ENCODE assay signal across 20 cellular contexts in genomic region chr14:37013116-37013515, GRCh38.
DNase-seq lines count a peak whose midpoint lies in the region; ATAC-seq, FAIRE-seq and TF ChIP-seq lines count a peak whose summit lies in the region.
"Had no signal": no experiment of that assay in that cellular context is flagged by ENCODE, and none has a peak within 500 bp of the region (broad histone marks: within the 10 kb centered on the region; RNA-seq: fewer than 3 reads in every experiment).

No MANE protein-coding gene starts in this region.

- FAIRE-seq in urothelium cell line (lab: Jason Lieb, UNC), result no peak
- FAIRE-seq: D721Med, G401.6, GM12891, GM19239, HTR-8/SVneo had no signal

- H3K27ac ChIP-seq in BLaER1 (no peak overlapping the region), SJCRH30 (no peak overlapping the region), WERI-Rb-1 (no peak overlapping the region)
- H3K27ac ChIP-seq: C4-2B, GM23248 had no signal

- H3K27me3 ChIP-seq in BLaER1 (no peaks in the 10 kb centered on the region), SJCRH30 (no peaks in the 10 kb centered on the region), WERI-Rb-1 (ENCODE audit: insufficient read depth, low read depth, severe bottlenecking) (peaks cover 57% of the 10 kb centered on the region)

- no peaks in the 10 kb centered on the region for H4K20me1 ChIP-seq in BLaER1

- H3K4me1 ChIP-seq in BLaER1 (peaks cover 7% of the 10 kb centered on the region; the same call in 1 of the 2 replicates), SJCRH30 (peaks cover 17% of the 10 kb centered on the region)
- H3K4me1 ChIP-seq: Caco-2, HAP-1 had no signal

- DNase-seq in NCI-H2107 treated with DMSO at 0.1 percent for 48 hours (lab: John Stamatoyannopoulos, UW; ENCODE audit: unreplicated experiment), result peak; percentile 24
- no peak for DNase-seq in NCI-H2107 (lab: John Stamatoyannopoulos, UW)
- DNase-seq in SJCRH30, result peak; percentile 14 to 59
- DNase-seq in left kidney (ENCODE audit: low read depth, low spot score), result peak; percentile 26
- no peak for DNase-seq in WERI-Rb-1
- DNase-seq in urothelium cell line (ENCODE audit: low spot score), result no peak
- DNase-seq: 8988T; Caco-2; CD4-positive, alpha-beta T cell; GM23248; IMR-90 had no signal

- H3K4me2 ChIP-seq in BLaER1, result peak overlapping the region; percentile 5; the same call in 1 of the 2 replicates

- no peak for ATAC-seq in HG03097 (IDR thresholded peaks at IDR 0.05; ENCODE audit: low FRiP score, unreplicated experiment)

- H3K36me3 ChIP-seq in BLaER1 (no peaks in the 10 kb centered on the region), SJCRH30 (no peaks in the 10 kb centered on the region), WERI-Rb-1 (no peaks in the 10 kb centered on the region)
- H3K36me3 ChIP-seq: HAP-1 had no signal

- H3K9ac ChIP-seq in BLaER1, result no peak overlapping the region
- H3K9ac ChIP-seq: GM23248 had no signal

- H3K9me3 ChIP-seq in BLaER1 (no peaks in the 10 kb centered on the region), SJCRH30 (replicated peaks) (no peaks in the 10 kb centered on the region), WERI-Rb-1 (ENCODE audit: severe bottlenecking) (no peaks in the 10 kb centered on the region)
- H3K9me3 ChIP-seq: Caco-2, HAP-1 had no signal

- no peak overlapping the region for H3K4me3 ChIP-seq in BLaER1
- no peak overlapping the region for H3K4me3 ChIP-seq in SJCRH30
- no peak overlapping the region for H3K4me3 ChIP-seq in WERI-Rb-1 (ENCODE audit: low read depth, low read length)
- H3K4me3 ChIP-seq: GM23248, HAP-1 had no signal

- TF ChIP-seq CTCF in WERI-Rb-1 (IDR thresholded peaks at IDR 0.05; ENCODE audit: low read depth, low read length), result no peak

Comparison
In these comparisons a context has a peak if more than half of its experiments do, and no peak if none do; other contexts are left out.
1. DNase-seq: peak in NCI-H2107 treated with DMSO at 0.1 percent for 48 hours (single experiment), SJCRH30 (2 of 2) and left kidney (single experiment); none in NCI-H2107 (single experiment), WERI-Rb-1 (single experiment) and urothelium cell line (single experiment).